ENCODE assay signal across 8 cellular contexts in genomic region chr18:75209952-75210261, GRCh38. TPM values are rescaled to one million over a fixed set of nuclear protein-coding genes. Genes with fewer than 3 reads are reported as not detected.
DNase-seq lines count a peak whose midpoint lies in the region; ATAC-seq, FAIRE-seq and TF ChIP-seq lines count a peak whose summit lies in the region.

No MANE protein-coding gene starts in this region.

- TF ChIP-seq CTCF in AG09309 (IDR thresholded peaks at IDR 0.05; ENCODE audit: control insufficient read depth, insufficient read depth, low read depth, low read length, missing control alignments) (no peak), H9 (conservative IDR thresholded peaks at IDR 0.05) (no peak), adrenal gland (IDR thresholded peaks at IDR 0.05) (no peak), lower leg skin (IDR thresholded peaks at IDR 0.05) (no peak)

- H3K9me3 Mint-ChIP-seq in H9: peaks cover 0 to 7% of the 10 kb centered on the region in 2 experiments; a peak in 1 of 5 replicates

- H4K20me1 ChIP-seq in H9 (ENCODE audit: control insufficient read depth, insufficient read depth, insufficient read length): no peaks in the 10 kb centered on the region

- peaks cover 24% of the 10 kb centered on the region for H3K23me2 ChIP-seq in H9 (ENCODE audit: insufficient read length, low read depth, low read length, poor library complexity, severe bottlenecking)

- H3K27ac ChIP-seq in H9 (ENCODE audit: insufficient read length, low read depth, low read length) (no peak overlapping the region), adrenal gland (peak overlapping the region; percentile 90 to 99 (median 93))

- H4K5ac ChIP-seq in H9 (ENCODE audit: insufficient read length, low read depth, low read length): no peak overlapping the region

- H3K56ac ChIP-seq in H9 (ENCODE audit: insufficient read length, low read depth, low read length): no peak overlapping the region

- H3K4me1 ChIP-seq in H9 (ENCODE audit: insufficient read depth, low read length) (no peaks in the 10 kb centered on the region; the same call in 1 of the 2 replicates), adrenal gland (replicated peaks in 1 of 2) (peaks cover 24 to 49% of the 10 kb centered on the region in 2 donors)

- H2BK120ac ChIP-seq in H9 (ENCODE audit: low read depth, low read length, poor library complexity, severe bottlenecking): no peak overlapping the region

- H3T11ph ChIP-seq in H9 (ENCODE audit: low read length): no peak overlapping the region

- FAIRE-seq in urothelium cell line (lab: Jason Lieb, UNC): no peak

- H4K91ac ChIP-seq in H9 (ENCODE audit: insufficient read length, low read depth, low read length): no peak overlapping the region

- peaks cover 83% of the 10 kb centered on the region for H3K27me3 Mint-ChIP-seq in H9 (ENCODE audit: low read depth)

- H3K9ac ChIP-seq in H9 (ENCODE audit: extremely low read depth, insufficient read length, low read length): no peak overlapping the region

- DNase-seq in AG09309 (ENCODE audit: low read depth) (no peak), H9 (no peak), adrenal gland (no peak), lower leg skin (ENCODE audit: low spot score in 2 of 2) (no peak), urothelium cell line (ENCODE audit: low spot score) (peak; percentile 13), DMS153 (lab: John Stamatoyannopoulos, UW) (no peak)
- no peak for DNase-seq in stimulated activated CD4-positive, alpha-beta T cell treated with anti-CD3 and anti-CD28 coated beads, Interleukin-15, amount 100 ng/mL, for 24 hours

- no peaks in the 10 kb centered on the region for H3K9me3 ChIP-seq in H9 (ENCODE audit: control insufficient read depth, low read depth, low read length)
- no peaks in the 10 kb centered on the region for H3K9me3 ChIP-seq in adrenal gland (replicated peaks in 1 of 3)

- no peak overlapping the region for H2AK5ac ChIP-seq in H9 (ENCODE audit: insufficient read length, low read length)

- no peaks in the 10 kb centered on the region for H3K79me1 ChIP-seq in H9 (ENCODE audit: insufficient read depth, low read depth, low read length, poor library complexity, severe bottlenecking)

- peak overlapping the region; percentile 75 to 95 for H3K4me3 Mint-ChIP-seq in H9

- H3K4me1 Mint-ChIP-seq in H9: peaks cover 49 to 57% of the 10 kb centered on the region in 2 experiments

- no peak overlapping the region for H2BK5ac ChIP-seq in H9 (ENCODE audit: insufficient read length, low read length)

- H3K79me2 ChIP-seq in H9 (ENCODE audit: insufficient read depth, low read length): no peaks in the 10 kb centered on the region

- H3K36me3 Mint-ChIP-seq in H9 (ENCODE audit: insufficient read depth in 1 of 3, low read depth in 3 of 3): peaks cover 0 to 2% (median 0%) of the 10 kb centered on the region in 3 experiments; a peak in 2 of 7 replicates

- no peak overlapping the region for H2BK12ac ChIP-seq in H9 (ENCODE audit: insufficient read length, low read depth, low read length)

- peak overlapping the region; percentile 65 for H3K4me3 ChIP-seq in AG09309 (ENCODE audit: control insufficient read depth, low read depth, low read length)
- peak overlapping the region; percentile 47 to 96 (median 78) for H3K4me3 ChIP-seq in adrenal gland
- H3K4me3 ChIP-seq in lower leg skin (ENCODE audit: low read depth, poor library complexity, severe bottlenecking): peak overlapping the region; percentile 80

- no peak overlapping the region for H2BK15ac ChIP-seq in H9 (ENCODE audit: low read depth, low read length)

- peak overlapping the region; percentile 97 for H3K4me2 ChIP-seq in H9 (ENCODE audit: insufficient read depth, insufficient read length, low read length)

- H2AFZ ChIP-seq in H9 (ENCODE audit: low read length): no peak overlapping the region

- H3K14ac ChIP-seq in H9 (ENCODE audit: insufficient read depth, low read length): no peak overlapping the region

- no peak overlapping the region for H3K23ac ChIP-seq in H9 (ENCODE audit: insufficient read length, low read depth, low read length)

- H3K4ac ChIP-seq in H9 (ENCODE audit: low read depth, low read length): no peak overlapping the region

- no peak overlapping the region for H3K27ac Mint-ChIP-seq in H9

- no peak overlapping the region for H3K18ac ChIP-seq in H9 (ENCODE audit: insufficient read length, low read depth, low read length)

- no peak overlapping the region for H4K8ac ChIP-seq in H9 (replicated peaks; ENCODE audit: insufficient read length, low read depth, low read length)

- H2BK20ac ChIP-seq in H9 (ENCODE audit: low read depth, low read length, poor library complexity, severe bottlenecking): no peak overlapping the region

- ATAC-seq in HG03469 (IDR thresholded peaks at IDR 0.05; ENCODE audit: unreplicated experiment): no peak

- TF ChIP-seq POLR2A in adrenal gland (IDR thresholded peaks at IDR 0.05) (no peak), lower leg skin (IDR thresholded peaks at IDR 0.05) (no peak)

- WGBS in H9 (ENCODE audit: extremely low coverage, insufficient read length, low lambda C conversion rate): no CpG with 5 or more reads among the region's 8 CpGs
- 0 to 1% (median 0%) methylated on average over 8 of the region's 8 CpGs for WGBS in adrenal gland, 4 donors
- WGBS in lower leg skin, 2 donors: 0% methylated on average over 8 of the region's 8 CpGs

- H3K36me3 ChIP-seq in adrenal gland (replicated peaks in 1 of 2): no peaks in the 10 kb centered on the region

- intact Hi-C loops in adrenal gland (cut with DNase I) (loop anchor here in 1 of 2 donors (5.0 kb wide), 1 partner anchor 37 kb away; no protein-coding TSS in a partner anchor), lower leg skin (cut with DNase I; ENCODE audit: low total_unique reads) (no loop called here)

- H3K27me3 ChIP-seq in H9 (ENCODE audit: insufficient read depth, low read length): peaks cover 56% of the 10 kb centered on the region
- H3K27me3 ChIP-seq in adrenal gland: no peaks in the 10 kb centered on the region

RNA-seq across cellular contexts. Expression of gene TSHZ1, which starts 0.7 kb away (rescaled TPM):
- total RNA-seq in H9 (2021): 0.15 and 0.24 TPM in 2 replicates
- 10 to 100 TPM; 10.2 to 25.0 (median 18.0) TPM for total RNA-seq in adrenal gland
- 10 to 100 TPM in 1 of 3 donors, 1 to 10 TPM in 2; 6.8 to 10.1 (median 7.7) TPM for polyA plus RNA-seq in adrenal gland
- total RNA-seq in lower leg skin: 10 to 100 TPM; 14.1 to 23.3 (median 17.6) TPM

RNA-seq across cellular contexts. Expression of gene PTGR3, which starts 1.0 kb away (rescaled TPM):
- total RNA-seq in H9 (2021): 1.6 and 2.7 TPM in 2 replicates
- total RNA-seq in adrenal gland: 10 to 100 TPM in 7 of 8 donors, 1 to 10 TPM in 1; 8.8 to 40.2 (median 24.1) TPM
- 10 to 100 TPM in 1 of 3 donors, 1 to 10 TPM in 2; 9.6 to 16.3 (median 9.9) TPM for polyA plus RNA-seq in adrenal gland
- 10 to 100 TPM; 11.7 to 29.3 (median 24.2) TPM for total RNA-seq in lower leg skin
